Comparison of ENCODE assay signal across 12 cellular contexts in the genomic region with DNA sequence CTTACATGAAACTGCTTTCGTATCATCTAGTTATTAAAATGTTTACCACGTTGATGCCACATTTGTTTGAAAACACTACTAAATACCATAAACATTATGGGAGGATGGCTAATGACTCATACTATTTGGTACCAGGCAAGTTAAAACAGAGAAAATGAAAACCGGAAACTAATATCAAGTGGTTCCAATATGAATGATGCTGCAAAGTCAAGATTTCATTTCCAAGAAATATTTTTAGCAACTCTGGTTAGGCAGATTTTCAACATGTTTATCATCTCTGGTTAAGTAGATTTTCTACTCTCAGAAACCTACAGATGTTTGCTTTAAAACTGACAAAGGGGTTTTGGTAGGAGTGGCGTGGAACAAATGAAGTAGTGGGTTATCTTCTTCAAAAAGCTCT. TPM values are rescaled to one million over a fixed set of nuclear protein-coding genes. Genes with fewer than 3 reads are reported as not detected.
A peak's percentile ranks its signal among the peaks of the same experiment; 100 is the strongest.
DNase-seq lines count a peak whose midpoint lies in the region; ATAC-seq, FAIRE-seq and TF ChIP-seq lines count a peak whose summit lies in the region.
"Had no signal": no experiment of that assay in that cellular context is flagged by ENCODE, and none has a peak within 500 bp of the region (broad histone marks: within the 10 kb centered on the region; RNA-seq: fewer than 3 reads in every experiment).

No MANE protein-coding gene starts in this region.

- H4K20me1 ChIP-seq in OCI-LY3 (ENCODE audit: insufficient read depth, low read length): no peaks in the 10 kb centered on the region

- FAIRE-seq in G401.6 (lab: Jason Lieb, UNC): peak; percentile 62

- POLR2A ChIA-PET in HEK293T (lab: Yijun Ruan, JAX): no interaction called here

- H3K27me3 ChIP-seq in OCI-LY3 (ENCODE audit: low read depth, low read length) (peaks cover 16% of the 10 kb centered on the region), uterus (no peaks in the 10 kb centered on the region)

- H3K4me3 ChIP-seq in OCI-LY3 (ENCODE audit: low read length) (no peak overlapping the region), uterus (no peak overlapping the region)
- H3K4me3 ChIP-seq: stomach had no signal

- ATAC-seq in GM21786 (IDR thresholded peaks at IDR 0.05; ENCODE audit: unreplicated experiment): peak; percentile 36
- ATAC-seq: Panc1 had no signal

- no peaks in the 10 kb centered on the region for H3K9me3 ChIP-seq in OCI-LY3 (ENCODE audit: insufficient read depth, low read length)
- no peaks in the 10 kb centered on the region for H3K9me3 ChIP-seq in uterus
- H3K9me3 ChIP-seq: stomach had no signal

- DNase-seq in fibroblast of gingiva (ENCODE audit: low read depth): peak; percentile 82
- DNase-seq in stimulated activated naive CD4-positive, alpha-beta T cell treated with Interleukin-2 at 50 U/mL for 16 hours (lab: John Stamatoyannopoulos, UW): no peak
- DNase-seq in NCI-H2196 treated with DMSO at 0.1 percent for 48 hours (lab: John Stamatoyannopoulos, UW; ENCODE audit: unreplicated experiment): no peak
- DNase-seq in HEK293T (ENCODE audit: extremely low spot score): no peak
- DNase-seq in uterus: no peak
- DNase-seq: CD4-positive, alpha-beta T cell; stimulated activated CD4-positive, alpha-beta T cell treated with anti-CD3 and anti-CD28 coated beads, Interleukin-2, amount 100 ng/mL, for 24 hours; stomach had no signal

- intact Hi-C loops in uterus (cut with DNase I; ENCODE audit: low total_unique reads): no loop called here

- TF ChIP-seq POLR2A in uterus (IDR thresholded peaks at IDR 0.05): no peak

- H3K79me2 ChIP-seq in OCI-LY3 (ENCODE audit: low read length): no peaks in the 10 kb centered on the region

- CTCF ChIA-PET in HEK293T (lab: Yijun Ruan, JAX): no interaction called here

- no peak overlapping the region for H2AFZ ChIP-seq in OCI-LY3 (ENCODE audit: low read depth, low read length)

- H3K4me1 ChIP-seq in OCI-LY3 (ENCODE audit: low read length) (peaks cover 14% of the 10 kb centered on the region), uterus (no peaks in the 10 kb centered on the region)

- no peak for TF ChIP-seq CTCF in OCI-LY3 (IDR thresholded peaks at IDR 0.05; ENCODE audit: low read depth, low read length)
- TF ChIP-seq CTCF in uterus (IDR thresholded peaks at IDR 0.05): no peak

- no peak overlapping the region for H3K9ac ChIP-seq in OCI-LY3 (ENCODE audit: low read length)

- H3K27ac ChIP-seq in OCI-LY3 (ENCODE audit: low read length) (no peak overlapping the region), uterus (no peak overlapping the region)
- H3K27ac ChIP-seq: stomach had no signal

- H3K36me3 ChIP-seq in OCI-LY3 (replicated peaks; ENCODE audit: low read depth, low read length) (no peaks in the 10 kb centered on the region), uterus (no peaks in the 10 kb centered on the region)

- H3K4me2 ChIP-seq in OCI-LY3 (ENCODE audit: low read length): peak overlapping the region; percentile 16; the same call in 1 of the 2 replicates

TF ChIP-seq in HEK293T, 16 proteins besides CTCF, POLR2A, EP300 and RAD21:
- TF ChIP-seq FOXK2 (IDR thresholded peaks at IDR 0.05): no peak
- TF ChIP-seq, protein P1, sequence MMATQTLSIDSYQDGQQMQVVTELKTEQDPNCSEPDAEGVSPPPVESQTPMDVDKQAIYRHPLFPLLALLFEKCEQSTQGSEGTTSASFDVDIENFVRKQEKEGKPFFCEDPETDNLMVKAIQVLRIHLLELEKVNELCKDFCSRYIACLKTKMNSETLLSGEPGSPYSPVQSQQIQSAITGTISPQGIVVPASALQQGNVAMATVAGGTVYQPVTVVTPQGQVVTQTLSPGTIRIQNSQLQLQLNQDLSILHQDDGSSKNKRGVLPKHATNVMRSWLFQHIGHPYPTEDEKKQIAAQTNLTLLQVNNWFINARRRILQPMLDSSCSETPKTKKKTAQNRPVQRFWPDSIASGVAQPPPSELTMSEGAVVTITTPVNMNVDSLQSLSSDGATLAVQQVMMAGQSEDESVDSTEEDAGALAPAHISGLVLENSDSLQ (IDR thresholded peaks at IDR 0.05): no peak
- no peak for TF ChIP-seq NFRKB (IDR thresholded peaks at IDR 0.05)
- TF ChIP-seq FOXM1 (IDR thresholded peaks at IDR 0.05; ENCODE audit: borderline replicate concordance): no peak
- no peak for TF ChIP-seq TARDBP (IDR thresholded peaks at IDR 0.05)
- TF ChIP-seq L3MBTL2 (conservative IDR thresholded peaks at IDR 0.05): no peak
- TF ChIP-seq SP1 (IDR thresholded peaks at IDR 0.05): no peak
- TF ChIP-seq BHLHE40 (IDR thresholded peaks at IDR 0.05; ENCODE audit: borderline replicate concordance): no peak
- no peak for TF ChIP-seq CTBP1 (IDR thresholded peaks at IDR 0.05; ENCODE audit: borderline replicate concordance)
- TF ChIP-seq ZNF384 (IDR thresholded peaks at IDR 0.05): no peak
- TF ChIP-seq ELF4 (IDR thresholded peaks at IDR 0.05): no peak
- no peak for TF ChIP-seq ARNT (IDR thresholded peaks at IDR 0.05)
- TF ChIP-seq SUZ12 (IDR thresholded peaks at IDR 0.05): no peak
- no peak for TF ChIP-seq HDGF (IDR thresholded peaks at IDR 0.05; ENCODE audit: borderline replicate concordance)
- TF ChIP-seq FOXA1 (IDR thresholded peaks at IDR 0.05): no peak

RNA-seq across cellular contexts. Expression of a gene that starts 4.9 kb away (rescaled TPM):
- 10 to 100 TPM in 3 of 4 donors, 1 to 10 TPM in 1; 9.4 to 38.7 (median 16.7) TPM for total RNA-seq in uterus
